ENCODE assay signal across 8 cellular contexts in genomic region chr6:30681696-30682180, GRCh38. TPM values are rescaled to one million over a fixed set of nuclear protein-coding genes. Genes with fewer than 3 reads are reported as not detected.
DNase-seq lines count a peak whose midpoint lies in the region; ATAC-seq and TF ChIP-seq lines count a peak whose summit lies in the region.

No MANE protein-coding gene starts in this region.

- ATAC-seq in body of pancreas (no peak), GM21786 (IDR thresholded peaks at IDR 0.05; ENCODE audit: unreplicated experiment) (no peak)

- CTCF ChIA-PET in AG04449 (lab: Yijun Ruan, JAX): interaction anchor here (0.8 to 17.5 kb wide), 9 partner anchors 10 to 198 kb away, joined by 3 to 504 read pairs (median 5); partner anchors contain the start of genes DHX16, MDC1 and TUBB

- no peaks in the 10 kb centered on the region for H3K27me3 ChIP-seq in HUES64 (ENCODE audit: insufficient read depth, low read length)
- no peaks in the 10 kb centered on the region for H3K27me3 ChIP-seq in body of pancreas
- H3K27me3 ChIP-seq in muscle layer of duodenum (ENCODE audit: low read depth, low read length): no peaks in the 10 kb centered on the region

- peaks cover 22% of the 10 kb centered on the region for H3K36me3 ChIP-seq in HUES64 (ENCODE audit: insufficient read depth, low read length)
- H3K36me3 ChIP-seq in body of pancreas (replicated peaks in 1 of 2; ENCODE audit: insufficient read depth in 1 of 2, low read depth in 2 of 2): no peaks in the 10 kb centered on the region
- peaks cover 15 to 23% of the 10 kb centered on the region in 2 donors for H3K36me3 ChIP-seq in muscle layer of duodenum (ENCODE audit: control insufficient read depth in 1 of 2, insufficient read depth in 2 of 2, low read length in 2 of 2)

- POLR2A ChIA-PET in AG04449 (lab: Yijun Ruan, JAX): interaction anchor here (0.5 to 2.6 kb wide), 8 partner anchors 10 to 147 kb away, joined by 3 to 12 read pairs (median 4); partner anchors contain the start of genes DHX16 and MDC1

- H3K9me3 ChIP-seq in HUES64 (ENCODE audit: insufficient read depth, low read depth, low read length): no peaks in the 10 kb centered on the region
- H3K9me3 ChIP-seq in body of pancreas: no peaks in the 10 kb centered on the region
- H3K9me3 ChIP-seq in muscle layer of duodenum (ENCODE audit: control insufficient read depth in 1 of 2, low read length in 2 of 2): no peaks in the 10 kb centered on the region

- TF ChIP-seq POLR2A in body of pancreas (IDR thresholded peaks at IDR 0.05): no peak

- TF ChIP-seq CTCF in AG04449 (IDR thresholded peaks at IDR 0.05; ENCODE audit: insufficient read depth, low read length, missing control alignments) (no peak), body of pancreas (IDR thresholded peaks at IDR 0.05) (no peak)

- peak overlapping the region; percentile 50; the same call in 1 of the 2 replicates for H3K27ac ChIP-seq in HUES64 (ENCODE audit: low read depth, low read length)
- peak overlapping the region in 3 of 4 donors; percentile 64 to 98 (median 95) for H3K27ac ChIP-seq in body of pancreas
- H3K27ac ChIP-seq in muscle layer of duodenum (ENCODE audit: low read length): peak overlapping the region; percentile 96

- intact Hi-C loops in body of pancreas (cut with DNase I): loop anchor here (5.0 kb wide), 1 partner anchor 46 kb away; no protein-coding TSS in a partner anchor

- DNase-seq in AG04449 (ENCODE audit: low read depth, low spot score): no peak
- DNase-seq in body of pancreas: no peak
- no peak for DNase-seq in RPMI8226
- no peak for DNase-seq in NCI-H446 treated with DMSO at 0.1 percent for 48 hours (lab: John Stamatoyannopoulos, UW)
- no peak for DNase-seq in GM03348 (ENCODE audit: low spot score)

- H3K4me1 ChIP-seq in HUES64 (ENCODE audit: insufficient read depth, low read length) (peaks cover 38% of the 10 kb centered on the region), body of pancreas (peaks cover 59% of the 10 kb centered on the region), muscle layer of duodenum (ENCODE audit: control insufficient read depth in 1 of 2, insufficient read depth in 2 of 2, low read length in 2 of 2) (peaks cover 11 to 40% of the 10 kb centered on the region in 2 donors)

- H3K4me3 ChIP-seq in AG04449 (ENCODE audit: low read depth, low read length) (peak overlapping the region; percentile 89), HUES64 (ENCODE audit: low read length) (peak overlapping the region; percentile 42; the same call in 1 of the 2 replicates), body of pancreas (no peak overlapping the region), muscle layer of duodenum (ENCODE audit: low read depth in 1 of 2, low read length in 2 of 2) (peak overlapping the region; percentile 88 to 97)

- no peak overlapping the region for H3K9ac ChIP-seq in HUES64 (ENCODE audit: low read depth, low read length)

- 82% methylated on average over 6 of the region's 6 CpGs for WGBS in HUES64
- WGBS in body of pancreas, 2 donors: 76% methylated on average over 6 of the region's 6 CpGs

RNA-seq across cellular contexts. Expression of gene PPP1R18, which starts 4.7 kb away (rescaled TPM):
- 26.8 TPM for polyA plus RNA-seq in HUES64 (2013, experiment 1 of 2)
- 38.5 TPM for polyA plus RNA-seq in HUES64 (2013, experiment 2 of 2)
- total RNA-seq in body of pancreas: 10 to 100 TPM; 14.5 to 20.0 TPM

RNA-seq across cellular contexts. Expression of gene DHX16, which starts 8.9 kb away (rescaled TPM):
- polyA plus RNA-seq in HUES64 (2013, experiment 1 of 2): 25.9 TPM
- 26.6 TPM for polyA plus RNA-seq in HUES64 (2013, experiment 2 of 2)
- 10 to 100 TPM; 12.2 to 24.4 TPM for total RNA-seq in body of pancreas

RNA-seq across cellular contexts. Expression of gene NRM, which starts 9.0 kb away (rescaled TPM):
- polyA plus RNA-seq in HUES64 (2013, experiment 1 of 2): 32.6 TPM
- 39.9 TPM for polyA plus RNA-seq in HUES64 (2013, experiment 2 of 2)
- 1 to 10 TPM; 2.6 to 5.2 TPM for total RNA-seq in body of pancreas

RNA-seq across cellular contexts. Expression of gene C6orf136, which starts 34.8 kb away (rescaled TPM):
- polyA plus RNA-seq in HUES64 (2013, experiment 1 of 2): 12.3 TPM
- polyA plus RNA-seq in HUES64 (2013, experiment 2 of 2): 13.1 TPM
- total RNA-seq in body of pancreas: 10 to 100 TPM in 1 of 2 donors, 1 to 10 TPM in 1; 7.3 to 28.3 TPM

RNA-seq across cellular contexts. Expression of gene MDC1, which starts 35.3 kb away (rescaled TPM):
- 45.9 TPM for polyA plus RNA-seq in HUES64 (2013, experiment 1 of 2)
- polyA plus RNA-seq in HUES64 (2013, experiment 2 of 2): 43.7 TPM
- 10 to 100 TPM; 11.4 to 18.1 TPM for total RNA-seq in body of pancreas

Comparison
In these comparisons a context has a peak if more than half of its experiments do, and no peak if none do; other contexts are left out.
1. H3K4me3 ChIP-seq: peak in AG04449 (single experiment), HUES64 (single experiment) and muscle layer of duodenum (2 of 2); none in body of pancreas (0 of 2).
2. Peak in every context shown above with its lines, with median percentiles within 50 percentile points of each other: H3K27ac ChIP-seq.